ENCODE assay signal across 7 cellular contexts in genomic region chr12:131440509-131441396, GRCh38.
DNase-seq lines count a peak whose midpoint lies in the region; ATAC-seq and TF ChIP-seq lines count a peak whose summit lies in the region.
"Not testable (repeated sequence)": the region's sequence is repeated elsewhere in the genome, so short reads cannot be mapped to it uniquely, and the experiment has no call there.

No MANE protein-coding gene starts in this region.

- not testable (repeated sequence) for H3K4me1 Mint-ChIP-seq in activated B cell treated with CpG ODN at 0.5 μM for 24 hours; dendritic cell treated with granulocyte-macrophage colony-stimulating factor and Interleukin-4, amounts not matched to agents 40 ng/mL and 50 ng/mL, for 4 days (ENCODE audit: low read depth); stimulated activated memory B cell treated with anti-CD40 and anti-IgM and Interleukin-4, amounts not matched to agents 10 μg/mL and 1 μg/mL and 100 μg/mL, for 72 hours

- not testable (repeated sequence) for TF ChIP-seq CTCF in activated B cell treated with CpG ODN at 0.5 μM for 24 hours (IDR thresholded peaks at IDR 0.05)

- not testable (repeated sequence) for H3K9me3 Mint-ChIP-seq in activated B cell treated with CpG ODN at 0.5 μM for 24 hours; dendritic cell treated with granulocyte-macrophage colony-stimulating factor and Interleukin-4, amounts not matched to agents 40 ng/mL and 50 ng/mL, for 4 days; stimulated activated memory B cell treated with anti-CD40 and anti-IgM and Interleukin-4, amounts not matched to agents 10 μg/mL and 1 μg/mL and 100 μg/mL, for 72 hours

- CTCF ChIA-PET in activated B cell treated with CpG ODN at 0.5 μM for 24 hours (lab: Charles Lee), result not testable (repeated sequence)

- not testable (repeated sequence) for H3K36me3 Mint-ChIP-seq in activated B cell treated with CpG ODN at 0.5 μM for 24 hours (ENCODE audit: low read depth); dendritic cell treated with granulocyte-macrophage colony-stimulating factor and Interleukin-4, amounts not matched to agents 40 ng/mL and 50 ng/mL, for 4 days (ENCODE audit: low read depth); stimulated activated memory B cell treated with anti-CD40 and anti-IgM and Interleukin-4, amounts not matched to agents 10 μg/mL and 1 μg/mL and 100 μg/mL, for 72 hours

- H3K4me3 Mint-ChIP-seq in activated B cell treated with CpG ODN at 0.5 μM for 24 hours; stimulated activated memory B cell treated with anti-CD40 and anti-IgM and Interleukin-4, amounts not matched to agents 10 μg/mL and 1 μg/mL and 100 μg/mL, for 72 hours: not testable (repeated sequence)
- peak overlapping the region; percentile 28 for H3K4me3 Mint-ChIP-seq in dendritic cell treated with granulocyte-macrophage colony-stimulating factor and Interleukin-4, amounts not matched to agents 40 ng/mL and 50 ng/mL, for 4 days

- ATAC-seq in GM19351 (IDR thresholded peaks at IDR 0.05; ENCODE audit: unreplicated experiment), result peak; percentile 46
- ATAC-seq in activated B cell treated with CpG ODN at 0.5 μM for 24 hours (ENCODE audit: low read depth), result peak; percentile 14
- ATAC-seq in stimulated activated memory B cell treated with anti-CD40 and anti-IgM and Interleukin-4, amounts not matched to agents 10 μg/mL and 1 μg/mL and 100 μg/mL, for 72 hours, result peak; percentile 21

- not testable (repeated sequence) for H3K27me3 Mint-ChIP-seq in activated B cell treated with CpG ODN at 0.5 μM for 24 hours; dendritic cell treated with granulocyte-macrophage colony-stimulating factor and Interleukin-4, amounts not matched to agents 40 ng/mL and 50 ng/mL, for 4 days
- H3K27me3 Mint-ChIP-seq in stimulated activated memory B cell treated with anti-CD40 and anti-IgM and Interleukin-4, amounts not matched to agents 10 μg/mL and 1 μg/mL and 100 μg/mL, for 72 hours, result peaks cover 31% of the 10 kb centered on the region

- POLR2A ChIA-PET in activated B cell treated with CpG ODN at 0.5 μM for 24 hours (lab: Charles Lee), result not testable (repeated sequence)

- intact Hi-C loops in activated B cell treated with CpG ODN at 0.5 μM for 24 hours (cut with micrococcal nuclease); dendritic cell treated with granulocyte-macrophage colony-stimulating factor and Interleukin-4, amounts not matched to agents 40 ng/mL and 50 ng/mL, for 4 days (cut with micrococcal nuclease): not testable (repeated sequence)

- DNase-seq in NAMALWA (ENCODE audit: low spot score) (peak; percentile 39), RPMI8226 (peak; percentile 59), islet precursor cell (peak; percentile 51)
- not testable (repeated sequence) for DNase-seq in activated B cell treated with CpG ODN at 0.5 μM for 24 hours

- not testable (repeated sequence) for H3K27ac Mint-ChIP-seq in activated B cell treated with CpG ODN at 0.5 μM for 24 hours; dendritic cell treated with granulocyte-macrophage colony-stimulating factor and Interleukin-4, amounts not matched to agents 40 ng/mL and 50 ng/mL, for 4 days; stimulated activated memory B cell treated with anti-CD40 and anti-IgM and Interleukin-4, amounts not matched to agents 10 μg/mL and 1 μg/mL and 100 μg/mL, for 72 hours
